ENCODE assay signal across 9 cellular contexts in genomic region chr1:76330993-76331603, GRCh38.
DNase-seq lines count a peak whose midpoint lies in the region; ATAC-seq and TF ChIP-seq lines count a peak whose summit lies in the region.
"Had no signal": no experiment of that assay in that cellular context is flagged by ENCODE, and none has a peak within 500 bp of the region (broad histone marks: within the 10 kb centered on the region; RNA-seq: fewer than 3 reads in every experiment).

No MANE protein-coding gene starts in this region.

- H3K27me3 ChIP-seq in dorsolateral prefrontal cortex = no peaks in the 10 kb centered on the region

- DNase-seq in AG09309 (ENCODE audit: low read depth) = peak; percentile 42
- DNase-seq in NCI-H1105 (lab: John Stamatoyannopoulos, UW) = peak; percentile 52
- peak in 18 of 34 experiments; percentile 2 to 33 (median 12) for DNase-seq in T-cell
- DNase-seq in dorsolateral prefrontal cortex = peak in 4 of 10 donors; percentile 11 to 70 (median 36)
- DNase-seq in lung microvascular endothelial cell (ENCODE audit: low read depth in 2 of 2) = peak; percentile 61 to 74
- peak; percentile 91 for DNase-seq in superior temporal gyrus (ENCODE audit: extremely low spot score)

- H3K36me3 Mint-ChIP-seq in T-cell = no peaks in the 10 kb centered on the region
- H3K36me3 Mint-ChIP-seq: IgD-negative memory B cell had no signal

- H3K27ac ChIP-seq in dorsolateral prefrontal cortex = no peak overlapping the region

- H3K27me3 Mint-ChIP-seq in T-cell = peaks cover 0 to 2% of the 10 kb centered on the region in 2 donors

- no peak overlapping the region for H3K4me3 Mint-ChIP-seq in T-cell

- peak; percentile 88 for TF ChIP-seq CTCF in AG09309 (IDR thresholded peaks at IDR 0.05; ENCODE audit: control insufficient read depth, insufficient read depth, low read depth, low read length, missing control alignments)
- TF ChIP-seq CTCF in dorsolateral prefrontal cortex (IDR thresholded peaks at IDR 0.05 in 54 of 56, conservative IDR thresholded peaks at IDR 0.05 in 2 of 56; ENCODE audit: low read depth in 1 of 56, partially characterized antibody in 56 of 56) = peak; percentile 81 to 99 (median 93)

- peaks cover 6 to 20% (median 8%) of the 10 kb centered on the region in 3 donors for H3K4me1 Mint-ChIP-seq in T-cell

- intact Hi-C loops in dorsolateral prefrontal cortex (cut with DNase I) = loop anchor here (5.0 to 10.0 kb wide), 4 partner anchors 176 to 346 kb away; no protein-coding TSS in a partner anchor

- POLR2A ChIA-PET in T-cell (lab: Charles Lee) = no interaction called here

- ATAC-seq in GM18498 (IDR thresholded peaks at IDR 0.05; ENCODE audit: unreplicated experiment) (peak; percentile 94), HG02798 (IDR thresholded peaks at IDR 0.05; ENCODE audit: poor library complexity, unreplicated experiment) (peak; percentile 92), T-cell (replicated peaks in 1 of 4) (peak in 2 of 4 experiments; percentile 57 to 63)

- CTCF ChIA-PET in T-cell (lab: Charles Lee) = interaction anchor here in 1 of 2 donors (0.5 to 0.6 kb wide), 2 partner anchors 13 to 79 kb away, joined by 3 read pairs; no protein-coding TSS in a partner anchor

- no peaks in the 10 kb centered on the region for H3K9me3 Mint-ChIP-seq in T-cell

- H3K27ac Mint-ChIP-seq in T-cell = no peak overlapping the region

- H3K4me3 ChIP-seq in AG09309 (ENCODE audit: control insufficient read depth, low read depth, low read length) = no peak overlapping the region
- no peak overlapping the region for H3K4me3 ChIP-seq in dorsolateral prefrontal cortex
